In genomic region chr3:144162042-144162441, GRCh38 we compare ENCODE assay signal across 16 cellular contexts.
DNase-seq lines count a peak whose midpoint lies in the region; ATAC-seq and TF ChIP-seq lines count a peak whose summit lies in the region.
"Had no signal": no experiment of that assay in that cellular context is flagged by ENCODE, and none has a peak within 500 bp of the region (broad histone marks: within the 10 kb centered on the region; RNA-seq: fewer than 3 reads in every experiment).

No MANE protein-coding gene starts in this region.

- peaks cover 34% of the 10 kb centered on the region for H3K4me1 Mint-ChIP-seq in nephron
- H3K4me1 Mint-ChIP-seq: activated CD4-positive, alpha-beta T cell treated with anti-CD3 and anti-CD28 coated beads for 36 hours had no signal

- DNase-seq in EL (peak; percentile 44), NCI-H146 (lab: John Stamatoyannopoulos, UW) (peak; percentile 57), choroid plexus epithelial cell (ENCODE audit: low read depth) (peak; percentile 81), globus pallidus (ENCODE audit: low spot score) (no peak)
- DNase-seq: activated CD4-positive, alpha-beta T cell treated with anti-CD3 and anti-CD28 coated beads for 36 hours; activated gamma-delta T cell treated with Interleukin-2 at 50 U/mL for 16 hours; Calu3; dorsolateral prefrontal cortex; midbrain; sigmoid colon; SK-N-SH had no signal

- no peaks in the 10 kb centered on the region for H3K9me3 Mint-ChIP-seq in nephron

- ATAC-seq in GM18517 (IDR thresholded peaks at IDR 0.05; ENCODE audit: unreplicated experiment): no peak
- no peak for ATAC-seq in HG02759 (IDR thresholded peaks at IDR 0.05; ENCODE audit: unreplicated experiment)
- ATAC-seq in HG02840 (IDR thresholded peaks at IDR 0.05; ENCODE audit: low FRiP score, unreplicated experiment): no peak
- ATAC-seq: activated CD4-positive, alpha-beta T cell treated with anti-CD3 and anti-CD28 coated beads for 36 hours; K562 had no signal

- peaks cover 4% of the 10 kb centered on the region for H3K27me3 Mint-ChIP-seq in nephron (ENCODE audit: low read depth)
- H3K27me3 Mint-ChIP-seq: activated CD4-positive, alpha-beta T cell treated with anti-CD3 and anti-CD28 coated beads for 36 hours had no signal

- peak overlapping the region; percentile 21 to 28 (median 23) for H3K27ac Mint-ChIP-seq in nephron
- H3K27ac Mint-ChIP-seq: activated CD4-positive, alpha-beta T cell treated with anti-CD3 and anti-CD28 coated beads for 36 hours had no signal

- H3K36me3 Mint-ChIP-seq in nephron (ENCODE audit: low read depth): no peaks in the 10 kb centered on the region

- H3K4me3 Mint-ChIP-seq in nephron: no peak overlapping the region
- H3K4me3 Mint-ChIP-seq: activated CD4-positive, alpha-beta T cell treated with anti-CD3 and anti-CD28 coated beads for 36 hours had no signal

- no peak overlapping the region for H3K4me3 ChIP-seq in choroid plexus epithelial cell (ENCODE audit: low read depth, low read length)
- H3K4me3 ChIP-seq: dorsolateral prefrontal cortex, K562, sigmoid colon had no signal

- TF ChIP-seq CTCF in choroid plexus epithelial cell (conservative IDR thresholded peaks at IDR 0.05; ENCODE audit: low read depth, low read length) (no peak), nephron (IDR thresholded peaks at IDR 0.05; ENCODE audit: unreplicated experiment in 3 of 3) (no peak)
